ENCODE assay signal across 9 cellular contexts in the genomic region with DNA sequence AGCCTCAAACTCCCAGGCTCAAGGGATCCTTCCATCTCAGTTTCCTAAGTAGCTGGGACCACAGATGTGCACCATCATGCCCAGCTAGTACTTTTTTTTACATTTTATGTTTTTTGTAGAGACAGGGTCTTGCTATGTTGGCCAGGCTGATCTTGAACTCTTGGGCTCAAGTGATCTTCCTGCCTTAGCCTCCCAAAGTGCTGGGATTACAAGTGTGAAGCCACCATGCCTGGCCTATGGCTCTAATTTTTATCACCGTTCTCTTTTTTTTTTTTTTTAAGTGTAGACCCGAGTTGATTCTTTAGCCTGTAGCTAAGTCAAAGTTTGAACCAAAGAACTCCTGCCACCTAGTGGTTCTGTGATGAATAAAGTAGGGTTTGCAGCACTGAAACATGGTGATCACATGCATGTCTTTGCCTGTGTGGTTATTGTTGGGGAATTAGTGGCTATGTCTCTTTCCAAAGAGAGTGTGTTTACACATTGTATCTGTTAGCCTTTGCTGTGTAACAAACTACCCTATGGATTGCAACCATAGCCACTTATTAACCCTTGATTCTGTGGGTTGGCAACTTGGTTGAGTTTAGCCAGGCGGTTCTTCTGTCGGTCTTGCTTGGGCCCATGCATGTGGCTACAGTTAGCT. TPM values are rescaled to one million over a fixed set of nuclear protein-coding genes. Genes with fewer than 3 reads are reported as not detected.
DNase-seq lines count a peak whose midpoint lies in the region; ATAC-seq and TF ChIP-seq lines count a peak whose summit lies in the region.
"Had no signal": no experiment of that assay in that cellular context is flagged by ENCODE, and none has a peak within 500 bp of the region (broad histone marks: within the 10 kb centered on the region; RNA-seq: fewer than 3 reads in every experiment).

No MANE protein-coding gene starts in this region.

- H3K9me2 ChIP-seq in Loucy (replicated peaks; ENCODE audit: low read depth, low read length), result no peaks in the 10 kb centered on the region

- peak; percentile 80 for TF ChIP-seq CTCF in Loucy (conservative IDR thresholded peaks at IDR 0.05; ENCODE audit: low read length)
- peak; percentile 63 for TF ChIP-seq CTCF in astrocyte of the cerebellum (IDR thresholded peaks at IDR 0.05; ENCODE audit: low read depth, low read length, missing control alignments)

- no peaks in the 10 kb centered on the region for H3K36me3 ChIP-seq in Loucy (ENCODE audit: insufficient read depth, low read length)

- H3K4me1 Mint-ChIP-seq in activated T-helper 2 cell treated with anti-CD3 and anti-CD28 coated beads, Interferon-gamma antibody, Interleukin-2, Interleukin-4, amounts not matched to agents 10 μg/mL and 5 μg/mL and 100 μg/mL, durations not matched to agents 14 hours and 24 hours and 36 hours (ENCODE audit: low read depth), result no peaks in the 10 kb centered on the region

- H3K4me2 ChIP-seq in Loucy (ENCODE audit: low read depth, low read length, poor library complexity, severe bottlenecking), result no peak overlapping the region

- peaks cover 13% of the 10 kb centered on the region for H3K27me3 Mint-ChIP-seq in activated T-helper 2 cell treated with anti-CD3 and anti-CD28 coated beads, Interferon-gamma antibody, Interleukin-2, Interleukin-4, amounts not matched to agents 10 μg/mL and 5 μg/mL and 100 μg/mL, durations not matched to agents 14 hours and 24 hours and 36 hours (ENCODE audit: low read depth)

- H4K20me1 ChIP-seq in Loucy (ENCODE audit: insufficient read depth, low read length, poor library complexity, severe bottlenecking), result no peaks in the 10 kb centered on the region

- peaks cover 9% of the 10 kb centered on the region for H3K9me3 Mint-ChIP-seq in activated T-helper 2 cell treated with anti-CD3 and anti-CD28 coated beads, Interferon-gamma antibody, Interleukin-2, Interleukin-4, amounts not matched to agents 10 μg/mL and 5 μg/mL and 100 μg/mL, durations not matched to agents 14 hours and 24 hours and 36 hours

- no peak overlapping the region for H3K4me3 Mint-ChIP-seq in activated T-helper 2 cell treated with anti-CD3 and anti-CD28 coated beads, Interferon-gamma antibody, Interleukin-2, Interleukin-4, amounts not matched to agents 10 μg/mL and 5 μg/mL and 100 μg/mL, durations not matched to agents 14 hours and 24 hours and 36 hours (ENCODE audit: low read depth)

- no peaks in the 10 kb centered on the region for H3K9me3 ChIP-seq in Loucy (ENCODE audit: insufficient read depth, low read depth, low read length)

- H3K79me2 ChIP-seq in Loucy (ENCODE audit: insufficient read depth, low read length), result no peaks in the 10 kb centered on the region

- H3K4me1 ChIP-seq in Loucy (ENCODE audit: insufficient read depth, low read length, poor library complexity, severe bottlenecking), result peaks cover 3% of the 10 kb centered on the region

- intact Hi-C loops in activated T-helper 2 cell treated with anti-CD3 and anti-CD28 coated beads, Interferon-gamma antibody, Interleukin-2, Interleukin-4, amounts not matched to agents 10 μg/mL and 5 μg/mL and 100 μg/mL, durations not matched to agents 14 hours and 24 hours and 36 hours (cut with micrococcal nuclease), result no loop called here

- peak; percentile 60 for ATAC-seq in left lobe of liver
- ATAC-seq in HG03135 (IDR thresholded peaks at IDR 0.05; ENCODE audit: unreplicated experiment), result no peak

- no peaks in the 10 kb centered on the region for H3F3A ChIP-seq in Loucy (ENCODE audit: low read depth)

- DNase-seq in GM03348 (ENCODE audit: low spot score), result peak; percentile 78
- DNase-seq in astrocyte of the cerebellum (ENCODE audit: low read depth), result peak; percentile 75
- DNase-seq in left lobe of liver (ENCODE audit: low spot score), result no peak
- DNase-seq in GM19238 (ENCODE audit: insufficient read length, low spot score), result no peak
- DNase-seq in activated T-helper 2 cell treated with anti-CD3 and anti-CD28 coated beads, Interferon-gamma antibody, Interleukin-2, Interleukin-4, amounts not matched to agents 10 μg/mL and 5 μg/mL and 100 μg/mL, durations not matched to agents 14 hours and 24 hours and 36 hours (ENCODE audit: low spot score), result no peak
- no peak for DNase-seq in 8988T

- no peak overlapping the region for H3K4me3 ChIP-seq in Loucy (ENCODE audit: low read length, poor library complexity, severe bottlenecking)
- H3K4me3 ChIP-seq in astrocyte of the cerebellum (ENCODE audit: low read depth, low read length), result no peak overlapping the region

- in situ Hi-C loops in astrocyte of the cerebellum (cut with HindIII; ENCODE audit: low sequenced_read_pairs), result no loop called here

- no peak overlapping the region for H3K27ac Mint-ChIP-seq in activated T-helper 2 cell treated with anti-CD3 and anti-CD28 coated beads, Interferon-gamma antibody, Interleukin-2, Interleukin-4, amounts not matched to agents 10 μg/mL and 5 μg/mL and 100 μg/mL, durations not matched to agents 14 hours and 24 hours and 36 hours

- no peaks in the 10 kb centered on the region for H3K27me3 ChIP-seq in Loucy (ENCODE audit: insufficient read depth, low read length, poor library complexity, severe bottlenecking)

- no peak overlapping the region for H3K9ac ChIP-seq in Loucy (ENCODE audit: low read depth, low read length, poor library complexity, severe bottlenecking)

- no peak overlapping the region for H2AFZ ChIP-seq in Loucy (ENCODE audit: low read length)

- H3K36me3 Mint-ChIP-seq in activated T-helper 2 cell treated with anti-CD3 and anti-CD28 coated beads, Interferon-gamma antibody, Interleukin-2, Interleukin-4, amounts not matched to agents 10 μg/mL and 5 μg/mL and 100 μg/mL, durations not matched to agents 14 hours and 24 hours and 36 hours (ENCODE audit: low read depth), result no peaks in the 10 kb centered on the region

RNA-seq across cellular contexts. Expression of gene NFILZ, which starts 11.6 kb away (rescaled TPM):
- not detected for total RNA-seq in left lobe of liver
- total RNA-seq in activated T-helper 2 cell treated with anti-CD3 and anti-CD28 coated beads, Interferon-gamma antibody, Interleukin-2, Interleukin-4, amounts not matched to agents 10 μg/mL and 5 μg/mL and 100 μg/mL, durations not matched to agents 14 hours and 24 hours and 36 hours, result not detected in 2 replicates
- total RNA-seq: skeletal muscle tissue had no signal

RNA-seq across cellular contexts. Expression of gene ADAMTS10, which starts 31.5 kb away (rescaled TPM):
- 12.0 TPM for total RNA-seq in left lobe of liver
- 0.71 and 0.80 TPM in 2 replicates for total RNA-seq in activated T-helper 2 cell treated with anti-CD3 and anti-CD28 coated beads, Interferon-gamma antibody, Interleukin-2, Interleukin-4, amounts not matched to agents 10 μg/mL and 5 μg/mL and 100 μg/mL, durations not matched to agents 14 hours and 24 hours and 36 hours

RNA-seq across cellular contexts. Expression of gene ACTL9, which starts 56.6 kb away (rescaled TPM):
- not detected for total RNA-seq in left lobe of liver
- not detected in 2 replicates for total RNA-seq in activated T-helper 2 cell treated with anti-CD3 and anti-CD28 coated beads, Interferon-gamma antibody, Interleukin-2, Interleukin-4, amounts not matched to agents 10 μg/mL and 5 μg/mL and 100 μg/mL, durations not matched to agents 14 hours and 24 hours and 36 hours
- total RNA-seq: skeletal muscle tissue had no signal

Comparison
In these comparisons a context has a peak if more than half of its experiments do, and no peak if none do; other contexts are left out.
1. DNase-seq: peak in GM03348 (single experiment) and astrocyte of the cerebellum (single experiment); none in left lobe of liver (single experiment), GM19238 (single experiment), activated T-helper 2 cell treated with anti-CD3 and anti-CD28 coated beads, Interferon-gamma antibody, Interleukin-2, Interleukin-4, amounts not matched to agents 10 μg/mL and 5 μg/mL and 100 μg/mL, durations not matched to agents 14 hours and 24 hours and 36 hours (single experiment) and 8988T (single experiment).